In genomic region chr7:66591801-66592596, GRCh38 we compare ENCODE assay signal across 8 cellular contexts. TPM values are rescaled to one million over a fixed set of nuclear protein-coding genes. Genes with fewer than 3 reads are reported as not detected.
DNase-seq lines count a peak whose midpoint lies in the region; TF ChIP-seq lines count a peak whose summit lies in the region.

No MANE protein-coding gene starts in this region.

- H3K36me3 ChIP-seq in ES-I3 (ENCODE audit: insufficient read depth, low read length) (no peaks in the 10 kb centered on the region), H7 (replicated peaks; ENCODE audit: control insufficient read depth, insufficient read depth, low read length) (no peaks in the 10 kb centered on the region; the same call in 1 of the 2 replicates), Loucy (ENCODE audit: insufficient read depth, low read length) (no peaks in the 10 kb centered on the region), neuron (ENCODE audit: insufficient read depth, low read length) (peaks cover 2% of the 10 kb centered on the region)

- H4K20me1 ChIP-seq in Loucy (ENCODE audit: insufficient read depth, low read length, poor library complexity, severe bottlenecking), result peaks cover 36% of the 10 kb centered on the region

- peaks cover 5% of the 10 kb centered on the region for H3K4me1 ChIP-seq in ES-I3 (ENCODE audit: insufficient read depth, low read length)
- H3K4me1 ChIP-seq in Loucy (ENCODE audit: insufficient read depth, low read length, poor library complexity, severe bottlenecking), result peaks cover 35% of the 10 kb centered on the region
- peaks cover 6% of the 10 kb centered on the region for H3K4me1 ChIP-seq in neuron (ENCODE audit: insufficient read depth, low read length)

- TF ChIP-seq POLR2A in Raji (IDR thresholded peaks at IDR 0.05; ENCODE audit: insufficient read depth, low read depth, low read length), result peak; percentile 98

- H3K79me2 ChIP-seq in Loucy (ENCODE audit: insufficient read depth, low read length), result peaks cover 59% of the 10 kb centered on the region

- DNase-seq in H7 (peak; percentile 90), foreskin melanocyte (peak; percentile 82), stromal cell of bone marrow (ENCODE audit: low read depth) (peak; percentile 78)
- peak; percentile 84 for DNase-seq in activated gamma-delta T cell treated with anti-CD3 and anti-CD28 coated beads, Interleukin-2, amount 50 U/mL, for 16 hours (ENCODE audit: low read depth)

- H3K4me3 ChIP-seq in H7 (ENCODE audit: insufficient read depth, low read depth, low read length), result peak overlapping the region; percentile 93
- peak overlapping the region; percentile 95 for H3K4me3 ChIP-seq in Loucy (ENCODE audit: low read length, poor library complexity, severe bottlenecking)
- peak overlapping the region; percentile 89 for H3K4me3 ChIP-seq in neuron (ENCODE audit: low read length)

- H3K9me3 ChIP-seq in ES-I3 (ENCODE audit: control insufficient read depth, insufficient read depth, low read length) (peaks cover 7% of the 10 kb centered on the region), Loucy (ENCODE audit: insufficient read depth, low read depth, low read length) (no peaks in the 10 kb centered on the region), neuron (ENCODE audit: low read length) (no peaks in the 10 kb centered on the region)

- peak overlapping the region; percentile 78 for H3K4me2 ChIP-seq in Loucy (ENCODE audit: low read depth, low read length, poor library complexity, severe bottlenecking)

- no peaks in the 10 kb centered on the region for H3K9me2 ChIP-seq in Loucy (replicated peaks; ENCODE audit: low read depth, low read length)

- no peaks in the 10 kb centered on the region for H3K27me3 ChIP-seq in H7 (ENCODE audit: control insufficient read depth, insufficient read depth, low read length)
- no peaks in the 10 kb centered on the region for H3K27me3 ChIP-seq in Loucy (ENCODE audit: insufficient read depth, low read length, poor library complexity, severe bottlenecking)
- H3K27me3 ChIP-seq in neuron (ENCODE audit: insufficient read depth, low read length), result no peaks in the 10 kb centered on the region

- peak overlapping the region; percentile 91 for H3K9ac ChIP-seq in ES-I3 (ENCODE audit: low read depth, low read length)
- peak overlapping the region; percentile 93 for H3K9ac ChIP-seq in Loucy (ENCODE audit: low read depth, low read length, poor library complexity, severe bottlenecking)

- H3F3A ChIP-seq in Loucy (ENCODE audit: low read depth), result no peaks in the 10 kb centered on the region

- peak overlapping the region; percentile 95 for H2AFZ ChIP-seq in Loucy (ENCODE audit: low read length)
- no peak overlapping the region for H2AFZ ChIP-seq in neuron (ENCODE audit: low read depth, low read length)

- no peak for TF ChIP-seq CTCF in Loucy (conservative IDR thresholded peaks at IDR 0.05; ENCODE audit: low read length)

RNA-seq across cellular contexts. Expression of gene KCTD7, which starts 36.7 kb away (rescaled TPM):
- total RNA-seq in H7 (2014; rRNA removed; shearing (Covaris generic)), result 11.6 and 20.5 TPM in 2 replicates

Comparison
In these comparisons a context has a peak if more than half of its experiments do, and no peak if none do; other contexts are left out.
1. Peak in every context shown above with its lines: DNase-seq and H3K4me3 ChIP-seq.